Comparison of ENCODE assay signal across 24 cellular contexts in genomic region chr2:3631851-3632659, GRCh38. TPM values are rescaled to one million over a fixed set of nuclear protein-coding genes. Genes with fewer than 3 reads are reported as not detected.
DNase-seq lines count a peak whose midpoint lies in the region; ATAC-seq, FAIRE-seq and TF ChIP-seq lines count a peak whose summit lies in the region.
"Had no signal": no experiment of that assay in that cellular context is flagged by ENCODE, and none has a peak within 500 bp of the region (broad histone marks: within the 10 kb centered on the region; RNA-seq: fewer than 3 reads in every experiment).

No MANE protein-coding gene starts in this region.

- no peak overlapping the region for H3K27ac Mint-ChIP-seq in CD14-positive monocyte
- H3K27ac Mint-ChIP-seq: activated T-helper 17 cell treated with anti-CD3 and anti-CD28 coated beads, Interleukin-2, amount 50 U/mL, for 72 hours; CD4-positive, CD25-positive, alpha-beta regulatory T cell; GM23338; stimulated activated effector memory CD8-positive, alpha-beta T cell treated with anti-CD3 and anti-CD28 coated beads, Interleukin-12 subunit alpha, Interleukin-12 subunit beta, amount 100 ng/mL, for 72 hours; T-cell had no signal

- intact Hi-C loops in right cardiac atrium (cut with DNase I) = no loop called here
- intact Hi-C loops in left cardiac atrium (cut with DNase I) = no loop called here
- intact Hi-C loops in posterior vena cava (cut with DNase I) = no loop called here
- intact Hi-C loops in CD14-positive monocyte (cut with micrococcal nuclease) = no loop called here

- FAIRE-seq in D721Med (lab: Jason Lieb, UNC) = no peak

- no peaks in the 10 kb centered on the region for H3K9me3 ChIP-seq in right cardiac atrium (ENCODE audit: control insufficient read depth, low read length)
- H3K9me3 ChIP-seq: MG63, SJCRH30 had no signal

- no peaks in the 10 kb centered on the region for H3K4me1 Mint-ChIP-seq in CD14-positive monocyte
- H3K4me1 Mint-ChIP-seq: activated T-helper 17 cell treated with anti-CD3 and anti-CD28 coated beads, Interleukin-2, amount 50 U/mL, for 72 hours; CD4-positive, CD25-positive, alpha-beta regulatory T cell; T-cell had no signal

- H3K27ac ChIP-seq in right cardiac atrium (ENCODE audit: low read length) = no peak overlapping the region
- H3K27ac ChIP-seq: SJCRH30 had no signal

- no peak overlapping the region for H3K4me3 ChIP-seq in right cardiac atrium (ENCODE audit: low read length)
- H3K4me3 ChIP-seq: GM23338, MG63, SJCRH30 had no signal

- H3K4me1 ChIP-seq in right cardiac atrium (ENCODE audit: control insufficient read depth, insufficient read depth, low read length) = no peaks in the 10 kb centered on the region

- TF ChIP-seq CTCF in D721Med (IDR thresholded peaks at IDR 0.05; ENCODE audit: insufficient read depth, missing control alignments) = no peak
- no peak for TF ChIP-seq CTCF in CD14-positive monocyte (IDR thresholded peaks at IDR 0.05)

- DNase-seq in right cardiac atrium (peak in 2 of 3 donors; percentile 27 to 32), left cardiac atrium (no peak), left lobe of liver (ENCODE audit: low spot score) (peak; percentile 39), posterior vena cava (ENCODE audit: low spot score) (peak; percentile 63), MV-4-11 (lab: John Stamatoyannopoulos, UW) (no peak), D721Med (ENCODE audit: insufficient read length, low spot score) (no peak), CD14-positive monocyte (ENCODE audit: low spot score) (no peak)
- DNase-seq: activated CD4-positive, CD25-positive, alpha-beta regulatory T cell treated with anti-CD3 and anti-CD28 coated beads, Interleukin-2, amount 50 U/mL, for 72 hours; CD4-positive, CD25-positive, alpha-beta regulatory T cell; cerebellar nuclear complex; GDM1; mammary epithelial cell; MG63; NCI-H1417 treated with DMSO at 0.1 percent for 48 hours; NCI-H2107; NCI-H446; SJCRH30; stimulated activated CD4-positive, alpha-beta T cell treated with anti-CD3 and anti-CD28 coated beads, Interleukin-2, amount 100 ng/mL, for 48 hours had no signal

- no peaks in the 10 kb centered on the region for H3K9me3 Mint-ChIP-seq in CD14-positive monocyte
- H3K9me3 Mint-ChIP-seq: activated T-helper 17 cell treated with anti-CD3 and anti-CD28 coated beads, Interleukin-2, amount 50 U/mL, for 72 hours; GM23338; stimulated activated effector memory CD8-positive, alpha-beta T cell treated with anti-CD3 and anti-CD28 coated beads, Interleukin-12 subunit alpha, Interleukin-12 subunit beta, amount 100 ng/mL, for 72 hours; T-cell had no signal

- H3K27me3 Mint-ChIP-seq in CD14-positive monocyte (ENCODE audit: low read depth in 3 of 3) = peaks cover 2 to 4% (median 3%) of the 10 kb centered on the region in 3 donors
- H3K27me3 Mint-ChIP-seq: CD4-positive, CD25-positive, alpha-beta regulatory T cell had no signal

- H3K36me3 Mint-ChIP-seq in CD14-positive monocyte = no peaks in the 10 kb centered on the region
- H3K36me3 Mint-ChIP-seq: CD4-positive, CD25-positive, alpha-beta regulatory T cell; stimulated activated effector memory CD8-positive, alpha-beta T cell treated with anti-CD3 and anti-CD28 coated beads, Interleukin-12 subunit alpha, Interleukin-12 subunit beta, amount 100 ng/mL, for 72 hours had no signal

- H3K4me3 Mint-ChIP-seq in CD14-positive monocyte = no peak overlapping the region
- H3K4me3 Mint-ChIP-seq: activated T-helper 17 cell treated with anti-CD3 and anti-CD28 coated beads, Interleukin-2, amount 50 U/mL, for 72 hours; CD4-positive, CD25-positive, alpha-beta regulatory T cell; GM23338; stimulated activated effector memory CD8-positive, alpha-beta T cell treated with anti-CD3 and anti-CD28 coated beads, Interleukin-12 subunit alpha, Interleukin-12 subunit beta, amount 100 ng/mL, for 72 hours; T-cell had no signal

- ATAC-seq in right cardiac atrium (no peak), left cardiac atrium (no peak), left lobe of liver (no peak)
- ATAC-seq: activated T-helper 17 cell treated with anti-CD3 and anti-CD28 coated beads, Interleukin-2, amount 50 U/mL, for 72 hours; GM23338; stimulated activated effector memory CD8-positive, alpha-beta T cell treated with anti-CD3 and anti-CD28 coated beads, Interleukin-12 subunit alpha, Interleukin-12 subunit beta, amount 100 ng/mL, for 72 hours; T-cell had no signal

- H3K27me3 ChIP-seq in right cardiac atrium (ENCODE audit: control insufficient read depth, insufficient read depth) = no peaks in the 10 kb centered on the region
- H3K27me3 ChIP-seq: MG63, SJCRH30 had no signal

- 93% methylated on average over 26 of the region's 26 CpGs for WGBS in right cardiac atrium

RNA-seq across cellular contexts. Expression of gene ALLC, which starts 25.9 kb away (rescaled TPM):
- total RNA-seq in right cardiac atrium = under 1 TPM in 3 of 4 donors, not detected in 1; 0.23 to 0.57 (median 0.25) TPM
- 0.38 TPM for polyA plus RNA-seq in right cardiac atrium
- under 1 TPM in 1 of 2 donors, not detected in 1; 0.26 TPM for total RNA-seq in left cardiac atrium
- total RNA-seq in left lobe of liver = 0.20 TPM
- not detected for total RNA-seq in posterior vena cava
- polyA plus RNA-seq in CD14-positive monocyte = not detected
- total RNA-seq: activated CD8-positive, alpha-beta memory T cell treated with anti-CD3 and anti-CD28 coated beads for 36 hours; activated T-helper 17 cell treated with anti-CD3 and anti-CD28 coated beads, Interleukin-2, amount 50 U/mL, for 72 hours; CD4-positive, CD25-positive, alpha-beta regulatory T cell; GM23338; mammary epithelial cell; SJCRH30; T-cell had no signal
- polyA plus RNA-seq: CD4-positive, CD25-positive, alpha-beta regulatory T cell; GM23338; keratinocyte; mammary epithelial cell had no signal

RNA-seq across cellular contexts. Expression of gene COLEC11, which starts 37.1 kb away (rescaled TPM):
- total RNA-seq in right cardiac atrium (10 to 100 TPM; 12.5 to 67.8 (median 36.3) TPM), left cardiac atrium (10 to 100 TPM in 1 of 2 donors, 1 to 10 TPM in 1; 3.3 to 25.0 TPM), left lobe of liver (40.1 TPM), posterior vena cava (1 to 10 TPM in 1 of 2 donors, under 1 TPM in 1; 0.71 to 3.8 TPM)
- polyA plus RNA-seq in right cardiac atrium (70.6 TPM), CD14-positive monocyte (not detected)
- total RNA-seq: CD4-positive, CD25-positive, alpha-beta regulatory T cell; mammary epithelial cell had no signal
- polyA plus RNA-seq: CD4-positive, CD25-positive, alpha-beta regulatory T cell; keratinocyte; mammary epithelial cell had no signal

RNA-seq across cellular contexts. Expression of gene RPS7, which starts 57.0 kb away (rescaled TPM):
- total RNA-seq in right cardiac atrium = 100 to 1,000 TPM; 741 to 785 (median 759) TPM
- 1,436 TPM for polyA plus RNA-seq in right cardiac atrium
- total RNA-seq in left cardiac atrium = 100 to 1,000 TPM; 765 to 811 TPM
- 388 TPM for total RNA-seq in left lobe of liver
- total RNA-seq in posterior vena cava = 1,000 to 10,000 TPM; 1,084 to 1,219 TPM
- polyA plus RNA-seq in CD14-positive monocyte = 100 to 1,000 TPM; 510 to 608 TPM

Comparison
In these comparisons a context has a peak if more than half of its experiments do, and no peak if none do; other contexts are left out.
1. DNase-seq: peak in right cardiac atrium (2 of 3), left lobe of liver (single experiment) and posterior vena cava (single experiment); none in left cardiac atrium (single experiment), MV-4-11 (single experiment), D721Med (single experiment) and CD14-positive monocyte (single experiment).